24 cellular contexts compared by ENCODE assay signal in the genomic region with DNA sequence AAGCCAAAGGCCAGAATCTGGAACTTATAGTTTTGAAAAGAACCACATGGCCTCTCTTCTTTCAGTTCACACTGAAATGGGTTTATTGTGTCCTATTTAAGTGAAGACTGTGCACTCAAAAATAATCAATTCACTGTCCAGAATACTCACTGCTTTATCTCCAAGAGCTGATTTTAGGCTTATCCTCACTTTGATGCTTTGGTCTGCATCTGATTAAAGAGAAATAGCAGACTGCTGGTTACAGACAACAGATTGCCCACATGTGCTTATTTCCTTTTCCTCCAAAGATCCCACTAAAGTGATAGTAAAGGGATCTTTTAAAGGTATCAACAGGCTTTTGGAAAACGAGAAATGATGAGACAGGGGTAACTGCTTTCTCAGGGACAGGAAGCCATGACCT. TPM values are rescaled to one million over a fixed set of nuclear protein-coding genes. Genes with fewer than 3 reads are reported as not detected.
DNase-seq lines count a peak whose midpoint lies in the region; ATAC-seq, FAIRE-seq and TF ChIP-seq lines count a peak whose summit lies in the region.
"Had no signal": no experiment of that assay in that cellular context is flagged by ENCODE, and none has a peak within 500 bp of the region (broad histone marks: within the 10 kb centered on the region; RNA-seq: fewer than 3 reads in every experiment).

No MANE protein-coding gene starts in this region.

- POLR2A ChIA-PET in SK-N-SH (lab: Yijun Ruan, JAX) (no interaction called here), K562 (lab: Yijun Ruan, JAX) (no interaction called here)

- H3K79me2 ChIP-seq in SK-N-SH (ENCODE audit: insufficient read depth), result no peaks in the 10 kb centered on the region
- no peaks in the 10 kb centered on the region for H3K79me2 ChIP-seq in K562 (ENCODE audit: control insufficient read depth, insufficient read depth, low read length)
- H3K79me2 ChIP-seq in smooth muscle cell (ENCODE audit: low read depth), result no peaks in the 10 kb centered on the region

- no peak overlapping the region for H3K9ac ChIP-seq in SK-N-SH
- no peak overlapping the region for H3K9ac ChIP-seq in K562 (ENCODE audit: insufficient read depth in 1 of 2, low read depth in 2 of 2, low read length in 2 of 2)
- H3K9ac ChIP-seq in smooth muscle cell (ENCODE audit: low read depth), result no peak overlapping the region

- peak in 1 of 2 experiments; percentile 75; a peak in 1 of 4 replicates for TF ChIP-seq EP300 in SK-N-SH (IDR thresholded peaks at IDR 0.05; ENCODE audit: borderline replicate concordance in 1 of 2, low read depth in 1 of 2, low read length in 1 of 2)
- TF ChIP-seq EP300 in K562 (IDR thresholded peaks at IDR 0.05; ENCODE audit: low read length), result no peak

- CTCF ChIA-PET in SK-N-SH (lab: Yijun Ruan, JAX), result interaction anchor here (1.5 to 2.5 kb wide), 2 partner anchors 99 to 221 kb away, joined by 6 to 12 read pairs; no protein-coding TSS in a partner anchor
- CTCF ChIA-PET in K562 (lab: Yijun Ruan, JAX; ENCODE audit: low intra/inter-chr PET ratio), result no interaction called here

- H3K4me3 ChIP-seq in SK-N-SH (ENCODE audit: low read depth in 2 of 2, low read length in 1 of 2) (no peak overlapping the region), K562 (no peak overlapping the region), smooth muscle cell (no peak overlapping the region)
- H3K4me3 ChIP-seq: A549 had no signal

- H3F3A ChIP-seq in SK-N-SH (replicated peaks; ENCODE audit: insufficient read depth) (no peaks in the 10 kb centered on the region), smooth muscle cell (ENCODE audit: low read depth) (peaks cover 3% of the 10 kb centered on the region)

- peaks cover 0 to 7% of the 10 kb centered on the region in 2 experiments; a peak in 2 of 4 replicates for H3K4me1 ChIP-seq in SK-N-SH (ENCODE audit: control insufficient read depth in 1 of 2, insufficient read depth in 2 of 2, low read depth in 1 of 2, low read length in 1 of 2)
- H3K4me1 ChIP-seq in K562 (replicated peaks in 1 of 2; ENCODE audit: control insufficient read depth in 2 of 2, insufficient read depth in 2 of 2, low read length in 2 of 2), result peaks cover 0 to 8% of the 10 kb centered on the region in 2 experiments; a peak in 2 of 5 replicates
- H3K4me1 ChIP-seq in smooth muscle cell (ENCODE audit: low read depth), result peaks cover 13% of the 10 kb centered on the region
- H3K4me1 ChIP-seq: A549, Caco-2 had no signal

- peak overlapping the region in 1 of 2 experiments; percentile 85; a peak in 2 of 4 replicates for H3K27ac ChIP-seq in SK-N-SH (ENCODE audit: low read depth in 2 of 2, low read length in 1 of 2)
- no peak overlapping the region for H3K27ac ChIP-seq in K562 (ENCODE audit: extremely low read depth, low read depth, low read length)
- H3K27ac ChIP-seq in smooth muscle cell (ENCODE audit: low read depth), result no peak overlapping the region
- H3K27ac ChIP-seq: 22Rv1, A549, C4-2B had no signal

- no peak for TF ChIP-seq RAD21 in SK-N-SH (IDR thresholded peaks at IDR 0.05; ENCODE audit: low read length)
- TF ChIP-seq RAD21 in K562 (CRISPR knock-in tag; conservative IDR thresholded peaks at IDR 0.05 in 1 of 2, IDR thresholded peaks at IDR 0.05 in 1 of 2), result no peak

- no peaks in the 10 kb centered on the region; the same call in 1 of the 2 replicates for H3K27me3 ChIP-seq in SK-N-SH (ENCODE audit: insufficient read depth)
- no peaks in the 10 kb centered on the region for H3K27me3 ChIP-seq in K562 (ENCODE audit: control insufficient read depth in 2 of 2, insufficient read depth in 2 of 2, low read length in 2 of 2)
- no peaks in the 10 kb centered on the region for H3K27me3 ChIP-seq in smooth muscle cell (ENCODE audit: low read depth)

- H2AFZ ChIP-seq in SK-N-SH (ENCODE audit: low read depth), result no peak overlapping the region
- H2AFZ ChIP-seq in K562 (ENCODE audit: low read depth, low read length), result peak overlapping the region; percentile 24; the same call in 1 of the 2 replicates
- peak overlapping the region; percentile 80 for H2AFZ ChIP-seq in smooth muscle cell (ENCODE audit: low read depth)

- H4K20me1 ChIP-seq in SK-N-SH (ENCODE audit: insufficient read depth), result no peaks in the 10 kb centered on the region
- H4K20me1 ChIP-seq in K562 (replicated peaks; ENCODE audit: control insufficient read depth, insufficient read depth, low read length), result no peaks in the 10 kb centered on the region
- no peaks in the 10 kb centered on the region for H4K20me1 ChIP-seq in smooth muscle cell (ENCODE audit: low read depth)

- 0% methylated on average over 1 of the region's 1 CpG for WGBS in SK-N-SH (ENCODE audit: low lambda C conversion rate)
- WGBS in K562 (ENCODE audit: insufficient coverage, low coverage, missing lambda C conversion rate), result 15% methylated on average over 1 of the region's 1 CpG
- 7% methylated on average over 1 of the region's 1 CpG for WGBS in smooth muscle cell (ENCODE audit: low lambda C conversion rate)

- no peaks in the 10 kb centered on the region for H3K36me3 ChIP-seq in SK-N-SH (replicated peaks in 1 of 2; ENCODE audit: control insufficient read depth in 1 of 2, insufficient read depth in 2 of 2, low read length in 1 of 2)
- H3K36me3 ChIP-seq in K562 (ENCODE audit: control insufficient read depth, insufficient read depth, low read length), result no peaks in the 10 kb centered on the region
- H3K36me3 ChIP-seq in smooth muscle cell (ENCODE audit: low read depth), result no peaks in the 10 kb centered on the region

- intact Hi-C loops in K562 (cut with micrococcal nuclease), result no loop called here

- no peak overlapping the region for H3K4me2 ChIP-seq in SK-N-SH
- H3K4me2 ChIP-seq in K562 (ENCODE audit: insufficient read depth, low read length), result no peak overlapping the region
- H3K4me2 ChIP-seq in smooth muscle cell, result peak overlapping the region; percentile 33
- H3K4me2 ChIP-seq: A549 had no signal

- H3K9me3 ChIP-seq in SK-N-SH (no peaks in the 10 kb centered on the region), K562 (replicated peaks; ENCODE audit: control insufficient read depth, insufficient read depth, low read depth, low read length) (no peaks in the 10 kb centered on the region), smooth muscle cell (replicated peaks; ENCODE audit: low read depth) (no peaks in the 10 kb centered on the region)
- H3K9me3 ChIP-seq: A549, Caco-2 had no signal

- in situ Hi-C loops in K562 (cut with MboI), result loop anchor here (10.0 kb wide), 1 partner anchor 205 kb away; no protein-coding TSS in a partner anchor

- H3K9me2 ChIP-seq in SK-N-SH, result no peaks in the 10 kb centered on the region

- H3K9me1 ChIP-seq in K562 (ENCODE audit: control insufficient read depth, insufficient read depth, low read length), result no peaks in the 10 kb centered on the region

- peak; percentile 8 for DNase-seq in NCI-H82 (lab: John Stamatoyannopoulos, UW)
- no peak for DNase-seq in NCI-H82 treated with DMSO at 0.1 percent for 48 hours (lab: John Stamatoyannopoulos, UW; ENCODE audit: unreplicated experiment)
- DNase-seq in SK-N-SH, result peak; percentile 14
- no peak for DNase-seq in K562 (ENCODE audit: extremely low read depth in 1 of 4, low spot score in 3 of 4)
- no peak for DNase-seq in smooth muscle cell (lab: John Stamatoyannopoulos, UW; ENCODE audit: unreplicated experiment)
- no peak for DNase-seq in NCI-H2171 treated with DMSO at 0.1 percent for 48 hours (lab: John Stamatoyannopoulos, UW)
- no peak for DNase-seq in dermis blood vessel endothelial cell
- DNase-seq: AML-193; Caco-2; CD4-positive, alpha-beta T cell; DMS153; DMS79; GDM1; GOT3; H7 had no signal

- FAIRE-seq in K562 (lab: Jason Lieb, UNC), result no peak
- FAIRE-seq: GM12892, GM18507 had no signal

- TF ChIP-seq CTCF in SK-N-SH (IDR thresholded peaks at IDR 0.05), result no peak
- no peak for TF ChIP-seq CTCF in K562 (IDR thresholded peaks at IDR 0.05 in 2 of 3, conservative IDR thresholded peaks at IDR 0.05 in 1 of 3; ENCODE audit: insufficient read depth in 2 of 3, low read depth in 1 of 3, low read length in 3 of 3)
- no peak for TF ChIP-seq CTCF in smooth muscle cell (IDR thresholded peaks at IDR 0.05; ENCODE audit: borderline replicate concordance, insufficient read depth, poor library complexity, severe bottlenecking)

- TF ChIP-seq POLR2A in K562 (conservative IDR thresholded peaks at IDR 0.05), result no peak

- ATAC-seq in K562 (no peak), HG02678 (IDR thresholded peaks at IDR 0.05; ENCODE audit: unreplicated experiment) (no peak)
- ATAC-seq: A549 had no signal

- BruUV-seq in K562 (replicated peaks; lab: Mats Ljungman, UMichigan), result no TSS peak

TF ChIP-seq in SK-N-SH, 30 proteins besides CTCF, POLR2A, EP300 and RAD21 (continues in another document):
- TF ChIP-seq TCF12 (IDR thresholded peaks at IDR 0.05), result peak; percentile 33; the same call in 1 of the 2 replicates
- no peak for TF ChIP-seq YY1 (IDR thresholded peaks at IDR 0.05; ENCODE audit: low read depth)
- peak; percentile 79 for TF ChIP-seq GATA2 (CRISPR knock-in tag; IDR thresholded peaks at IDR 0.05)

TF ChIP-seq in K562, 482 proteins besides CTCF, POLR2A, EP300 and RAD21 (continues in another document):
- TF ChIP-seq PTBP1 (IDR thresholded peaks at IDR 0.05; ENCODE audit: low read depth, low read length) (no peak), PHTF2 (CRISPR knock-in tag; IDR thresholded peaks at IDR 0.05) (no peak)

RNA-seq across cellular contexts. Expression of a gene that starts 30.6 kb away (rescaled TPM):
- not detected in 2 replicates for polyA plus RNA-seq in SK-N-SH (2012; rRNA removed)
- polyA plus RNA-seq in SK-N-SH (2012; cell fraction: cytosol; rRNA removed), result 0.01 TPM in 1 of 2 replicates, not detected in the other
- not detected in 2 replicates for polyA plus RNA-seq in SK-N-SH (2012; cell fraction: nucleus; rRNA removed)
- total RNA-seq in K562 (2011; cell fraction: chromatin; rRNA removed; ENCODE audit: low replicate concordance), result not detected in 2 replicates
- total RNA-seq in K562 (2011; cell fraction: nucleolus; rRNA removed), result 0.53 TPM in 1 of 2 replicates, not detected in the other
- total RNA-seq in K562 (2011; cell fraction: nucleoplasm; rRNA removed), result not detected in 2 replicates
- not detected in 2 replicates for total RNA-seq in K562 (2014; rRNA removed)
- total RNA-seq in K562 (2014; rRNA removed; fragmentation: Illumina TruSeq; extraction: Trizol), result 0.07 TPM in 1 of 2 replicates, not detected in the other
- total RNA-seq in K562 (2015; rRNA removed; fragmentation: Illumina TruSeq; extraction: Trizol), result 0.04 TPM in 1 of 2 replicates, not detected in the other
- total RNA-seq in K562 (2021), result not detected in 2 replicates
- 0.03 TPM in 1 of 2 replicates, not detected in the other for polyA plus RNA-seq in K562 (2011; rRNA removed)
- polyA plus RNA-seq in K562 (2011; cell fraction: cytosol; rRNA removed), result not detected in 2 replicates
- not detected in 2 replicates for polyA plus RNA-seq in K562 (2011; cell fraction: nucleus; rRNA removed)
- not detected in 2 replicates for polyA plus RNA-seq in K562 (2012)
- polyA plus RNA-seq in K562 (2014; fragmentation: Illumina TruSeq; extraction: Trizol), result 0.09 TPM in 1 of 2 replicates, not detected in the other
- polyA plus RNA-seq in K562 (2014; fragmentation: Nextera tagmentation; extraction: Ambion mirVana), result not detected
- polyA plus RNA-seq in K562 (2014; rRNA removed), result not detected in 2 replicates
- not detected in 2 replicates for polyA minus RNA-seq in K562 (2011; rRNA and poly(A)+ RNA removed)
- not detected in 2 replicates for polyA minus RNA-seq in K562 (2011; cell fraction: cytosol; rRNA and poly(A)+ RNA removed)
- polyA minus RNA-seq in K562 (2011; cell fraction: nucleus; rRNA and poly(A)+ RNA removed), result not detected in 2 replicates
- total RNA-seq in smooth muscle cell, result 1.6 and 5.1 TPM in 2 replicates
- 1.0 and 1.6 TPM in 2 replicates for polyA plus RNA-seq in smooth muscle cell
- under 0.01 TPM in 1 of 2 replicates, not detected in the other for total RNA-seq in dermis blood vessel endothelial cell
- total RNA-seq: CD4-positive, alpha-beta T cell; Daoy; HT-29 had no signal
- polyA plus RNA-seq: BJ had no signal

Comparison
In these comparisons a context has a peak if more than half of its experiments do, and no peak if none do; other contexts are left out.
1. DNase-seq: peak in NCI-H82 (single experiment) and SK-N-SH (single experiment); none in NCI-H82 treated with DMSO at 0.1 percent for 48 hours (single experiment), K562 (0 of 4), smooth muscle cell (single experiment), NCI-H2171 treated with DMSO at 0.1 percent for 48 hours (single experiment) and dermis blood vessel endothelial cell (single experiment).